8 cellular contexts compared by ENCODE assay signal in genomic region chrX:119605739-119606507, GRCh38. TPM values are rescaled to one million over a fixed set of nuclear protein-coding genes. Genes with fewer than 3 reads are reported as not detected.
DNase-seq lines count a peak whose midpoint lies in the region; ATAC-seq lines count a peak whose summit lies in the region.

Gene NKRF, minus strand, starts transcription at chrX:119606424.

- peak within 1 kb of the TSS; percentile 72 for H3K4me3 ChIP-seq in BLaER1
- peak within 1 kb of the TSS; percentile 82 for H3K4me3 ChIP-seq in endocrine pancreas (ENCODE audit: control insufficient read depth, insufficient read depth, low read length)

- peak within 1 kb of the TSS; percentile 95 for H3K4me3 Mint-ChIP-seq in activated CD8-positive, alpha-beta memory T cell treated with anti-CD3 and anti-CD28 coated beads, Interleukin-2, amount 10 ng/mL, durations not matched to agents 7 days and 5 days

- peaks cover 40% of the 10 kb centered on the region for H4K20me1 ChIP-seq in BLaER1

- H3K27me3 Mint-ChIP-seq in activated CD8-positive, alpha-beta memory T cell treated with anti-CD3 and anti-CD28 coated beads, Interleukin-2, amount 10 ng/mL, durations not matched to agents 7 days and 5 days = peaks cover 4% of the 10 kb centered on the region

- no peaks in the 10 kb centered on the region for H3K9me3 ChIP-seq in BLaER1
- no peaks in the 10 kb centered on the region for H3K9me3 ChIP-seq in endocrine pancreas (ENCODE audit: control insufficient read depth, low read length)

- peaks cover 10% of the 10 kb centered on the region; the same call in 1 of the 2 replicates for H3K36me3 ChIP-seq in BLaER1
- H3K36me3 ChIP-seq in endocrine pancreas (ENCODE audit: control insufficient read depth, insufficient read depth, low read length) = no peaks in the 10 kb centered on the region

- no peaks in the 10 kb centered on the region for H3K27me3 ChIP-seq in BLaER1
- H3K27me3 ChIP-seq in endocrine pancreas (ENCODE audit: control insufficient read depth, insufficient read depth, low read length) = no peaks in the 10 kb centered on the region

- peaks cover 12% of the 10 kb centered on the region for H3K36me3 Mint-ChIP-seq in activated CD8-positive, alpha-beta memory T cell treated with anti-CD3 and anti-CD28 coated beads, Interleukin-2, amount 10 ng/mL, durations not matched to agents 7 days and 5 days

- 0 out of 2 replicates have a peak, but pooled peaks cover 12% of the 10 kb centered on the region for H3K4me1 ChIP-seq in BLaER1
- H3K4me1 ChIP-seq in endocrine pancreas (ENCODE audit: control insufficient read depth, insufficient read depth, low read length) = no peaks in the 10 kb centered on the region

- peaks cover 38% of the 10 kb centered on the region for H3K4me1 Mint-ChIP-seq in activated CD8-positive, alpha-beta memory T cell treated with anti-CD3 and anti-CD28 coated beads, Interleukin-2, amount 10 ng/mL, durations not matched to agents 7 days and 5 days

- DNase-seq in NCI-H748 treated with DMSO at 0.1 percent for 48 hours (lab: John Stamatoyannopoulos, UW) (peak; percentile 97), middle frontal gyrus (ENCODE audit: extremely low spot score, low spot score) (peak; percentile 81)
- peak; percentile 94 for DNase-seq in activated CD8-positive, alpha-beta memory T cell treated with anti-CD3 and anti-CD28 coated beads, Interleukin-2, amount 10 ng/mL, durations not matched to agents 7 days and 5 days
- DNase-seq in stimulated activated CD8-positive, alpha-beta memory T cell treated with anti-CD3 and anti-CD28 coated beads, Interleukin-2, amount 100 ng/mL, for 48 hours (ENCODE audit: low read depth in 2 of 2) = peak; percentile 78 to 79

- H3K9ac ChIP-seq in BLaER1 (peak within 1 kb of the TSS; percentile 93), endocrine pancreas (ENCODE audit: control insufficient read depth, insufficient read depth, low read length) (peak within 1 kb of the TSS; percentile 67)

- H3K4me2 ChIP-seq in BLaER1 = peak within 1 kb of the TSS; percentile 75

- H3K27ac ChIP-seq in BLaER1 = peak within 1 kb of the TSS; percentile 95

- CTCF ChIA-PET in activated CD8-positive, alpha-beta memory T cell treated with anti-CD3 and anti-CD28 coated beads, Interleukin-2, amount 10 ng/mL, durations not matched to agents 7 days and 5 days (lab: Charles Lee) = interaction anchor here (1.3 to 1.9 kb wide), 3 partner anchors 87 to 124 kb away, joined by 3 to 8 read pairs (median 7); partner anchors contain the start of gene SEPTIN6

- ATAC-seq in GM19328 (IDR thresholded peaks at IDR 0.05; ENCODE audit: unreplicated experiment) (peak; percentile 82), HG03469 (IDR thresholded peaks at IDR 0.05; ENCODE audit: unreplicated experiment) (peak; percentile 70)
- ATAC-seq in activated CD8-positive, alpha-beta memory T cell treated with anti-CD3 and anti-CD28 coated beads, Interleukin-2, amount 10 ng/mL, durations not matched to agents 7 days and 5 days = peak; percentile 80

- peak within 1 kb of the TSS; percentile 95 for H3K27ac Mint-ChIP-seq in activated CD8-positive, alpha-beta memory T cell treated with anti-CD3 and anti-CD28 coated beads, Interleukin-2, amount 10 ng/mL, durations not matched to agents 7 days and 5 days

- H3K9me3 Mint-ChIP-seq in activated CD8-positive, alpha-beta memory T cell treated with anti-CD3 and anti-CD28 coated beads, Interleukin-2, amount 10 ng/mL, durations not matched to agents 7 days and 5 days (ENCODE audit: low read depth) = no peaks in the 10 kb centered on the region

RNA-seq across cellular contexts. Expression of gene NKRF, which starts in this region (rescaled TPM):
- 10 to 100 TPM; 16.9 to 22.0 TPM for total RNA-seq in activated CD8-positive, alpha-beta memory T cell treated with anti-CD3 and anti-CD28 coated beads, Interleukin-2, amount 10 ng/mL, durations not matched to agents 7 days and 5 days

Comparison
In these comparisons a context has a peak if more than half of its experiments do, and no peak if none do; other contexts are left out.
1. Peak in every context shown above with its lines: DNase-seq, ATAC-seq, H3K4me3 ChIP-seq and H3K27ac ChIP-seq.